17 cellular contexts compared by ENCODE assay signal in genomic region chr3:186526256-186526606, GRCh38.
A peak's percentile ranks its signal among the peaks of the same experiment; 100 is the strongest.
DNase-seq lines count a peak whose midpoint lies in the region; ATAC-seq and TF ChIP-seq lines count a peak whose summit lies in the region.
"Had no signal": no experiment of that assay in that cellular context is flagged by ENCODE, and none has a peak within 500 bp of the region (broad histone marks: within the 10 kb centered on the region; RNA-seq: fewer than 3 reads in every experiment).

No MANE protein-coding gene starts in this region.

- no peaks in the 10 kb centered on the region for H3K9me3 Mint-ChIP-seq in effector memory CD8-positive, alpha-beta T cell
- H3K9me3 Mint-ChIP-seq: stimulated activated effector memory CD8-positive, alpha-beta T cell treated with anti-CD3 and anti-CD28 coated beads, Interleukin-12 subunit alpha, Interleukin-12 subunit beta, amount 100 ng/mL, for 72 hours had no signal

- no peak for DNase-seq in NCI-H524 treated with DMSO at 0.1 percent for 48 hours (lab: John Stamatoyannopoulos, UW)
- no peak for DNase-seq in effector memory CD8-positive, alpha-beta T cell
- DNase-seq in GM03348 (ENCODE audit: low spot score), result no peak
- no peak for DNase-seq in NCI-H510A treated with DMSO at 0.1 percent for 48 hours (lab: John Stamatoyannopoulos, UW)
- DNase-seq: activated T-cell treated with anti-CD3 and anti-CD28 coated beads, Interleukin-2, amount 50 U/mL, for 1 hour; aorta; DMS79; dorsolateral prefrontal cortex; midbrain; NCI-H69; uterus had no signal

- ATAC-seq in GM19043 (IDR thresholded peaks at IDR 0.05; ENCODE audit: low read depth, unreplicated experiment), result peak; percentile 32
- peak; percentile 33 for ATAC-seq in HG03045 (IDR thresholded peaks at IDR 0.05; ENCODE audit: unreplicated experiment)
- no peak for ATAC-seq in effector memory CD8-positive, alpha-beta T cell (replicated peaks)
- ATAC-seq: stimulated activated effector memory CD8-positive, alpha-beta T cell treated with anti-CD3 and anti-CD28 coated beads, Interleukin-12 subunit alpha, Interleukin-12 subunit beta, amount 100 ng/mL, for 72 hours had no signal

- H3K9ac ChIP-seq in BLaER1 treated with 17β-estradiol and CSF1 and Interleukin-3, amounts not matched to agents 10 nM and 100 nM, result no peak overlapping the region
- H3K9ac ChIP-seq in OCI-LY3 (ENCODE audit: low read length), result peak overlapping the region; percentile 60

- no peak for TF ChIP-seq CTCF in OCI-LY3 (IDR thresholded peaks at IDR 0.05; ENCODE audit: low read depth, low read length)

- no peak overlapping the region for H3K4me3 Mint-ChIP-seq in effector memory CD8-positive, alpha-beta T cell
- H3K4me3 Mint-ChIP-seq: stimulated activated effector memory CD8-positive, alpha-beta T cell treated with anti-CD3 and anti-CD28 coated beads, Interleukin-12 subunit alpha, Interleukin-12 subunit beta, amount 100 ng/mL, for 72 hours had no signal

- peaks cover 0 to 52% (median 45%) of the 10 kb centered on the region in 10 experiments; a peak in 17 of 20 replicates for H3K4me1 ChIP-seq in BLaER1 treated with 17β-estradiol and CSF1 and Interleukin-3, amounts not matched to agents 10 nM and 100 nM
- peaks cover 92% of the 10 kb centered on the region for H3K4me1 ChIP-seq in OCI-LY3 (ENCODE audit: low read length)
- H3K4me1 ChIP-seq: uterus had no signal

- H3K27me3 ChIP-seq in BLaER1 treated with 17β-estradiol and CSF1 and Interleukin-3, amounts not matched to agents 10 nM and 100 nM, result no peaks in the 10 kb centered on the region
- H3K27me3 ChIP-seq in OCI-LY3 (ENCODE audit: low read depth, low read length), result no peaks in the 10 kb centered on the region
- H3K27me3 ChIP-seq: dorsolateral prefrontal cortex, uterus had no signal

- H3K36me3 Mint-ChIP-seq in effector memory CD8-positive, alpha-beta T cell (ENCODE audit: insufficient read depth), result no peaks in the 10 kb centered on the region
- H3K36me3 Mint-ChIP-seq: stimulated activated effector memory CD8-positive, alpha-beta T cell treated with anti-CD3 and anti-CD28 coated beads, Interleukin-12 subunit alpha, Interleukin-12 subunit beta, amount 100 ng/mL, for 72 hours had no signal

- H3K36me3 ChIP-seq in BLaER1 treated with 17β-estradiol and CSF1 and Interleukin-3, amounts not matched to agents 10 nM and 100 nM, result no peaks in the 10 kb centered on the region
- H3K36me3 ChIP-seq in OCI-LY3 (replicated peaks; ENCODE audit: low read depth, low read length), result no peaks in the 10 kb centered on the region
- H3K36me3 ChIP-seq: uterus had no signal

- H3K27ac Mint-ChIP-seq in effector memory CD8-positive, alpha-beta T cell, result no peak overlapping the region
- H3K27ac Mint-ChIP-seq: stimulated activated effector memory CD8-positive, alpha-beta T cell treated with anti-CD3 and anti-CD28 coated beads, Interleukin-12 subunit alpha, Interleukin-12 subunit beta, amount 100 ng/mL, for 72 hours had no signal

- no peaks in the 10 kb centered on the region for H4K20me1 ChIP-seq in BLaER1 treated with 17β-estradiol and CSF1 and Interleukin-3, amounts not matched to agents 10 nM and 100 nM
- H4K20me1 ChIP-seq in OCI-LY3 (ENCODE audit: insufficient read depth, low read length), result no peaks in the 10 kb centered on the region

- no peak overlapping the region for H3K4me3 ChIP-seq in BLaER1 treated with 17β-estradiol and CSF1 and Interleukin-3, amounts not matched to agents 10 nM and 100 nM
- H3K4me3 ChIP-seq in OCI-LY3 (ENCODE audit: low read length), result peak overlapping the region; percentile 54
- H3K4me3 ChIP-seq: dorsolateral prefrontal cortex, SK-N-MC, uterus had no signal

- H3K4me1 Mint-ChIP-seq in effector memory CD8-positive, alpha-beta T cell (ENCODE audit: low read depth in 2 of 2), result peaks cover 0 to 8% of the 10 kb centered on the region in 2 donors

- H3K9me3 ChIP-seq in BLaER1 treated with 17β-estradiol and CSF1 and Interleukin-3, amounts not matched to agents 10 nM and 100 nM (replicated peaks in 1 of 11), result peaks cover 0 to 10% (median 5%) of the 10 kb centered on the region in 11 experiments; a peak in 10 of 22 replicates
- no peaks in the 10 kb centered on the region for H3K9me3 ChIP-seq in OCI-LY3 (ENCODE audit: insufficient read depth, low read length)
- H3K9me3 ChIP-seq: uterus had no signal

- no peaks in the 10 kb centered on the region for H3K27me3 Mint-ChIP-seq in effector memory CD8-positive, alpha-beta T cell

- peak overlapping the region in 8 of 11 experiments; percentile 11 to 60 (median 43); a peak in 13 of 22 replicates for H3K4me2 ChIP-seq in BLaER1 treated with 17β-estradiol and CSF1 and Interleukin-3, amounts not matched to agents 10 nM and 100 nM
- H3K4me2 ChIP-seq in OCI-LY3 (ENCODE audit: low read length), result peak overlapping the region; percentile 65

- no peak overlapping the region for H3K27ac ChIP-seq in BLaER1 treated with 17β-estradiol and CSF1 and Interleukin-3, amounts not matched to agents 10 nM and 100 nM
- H3K27ac ChIP-seq in OCI-LY3 (ENCODE audit: low read length), result peak overlapping the region; percentile 90
- H3K27ac ChIP-seq: dorsolateral prefrontal cortex, SK-N-MC, uterus had no signal

- no peaks in the 10 kb centered on the region for H3K79me2 ChIP-seq in OCI-LY3 (ENCODE audit: low read length)

- no peak overlapping the region for H2AFZ ChIP-seq in OCI-LY3 (ENCODE audit: low read depth, low read length)
